Comparison of ENCODE assay signal across 14 cellular contexts in genomic region chr10:4316166-4316810, GRCh38.
A peak's percentile ranks its signal among the peaks of the same experiment; 100 is the strongest.
DNase-seq lines count a peak whose midpoint lies in the region; ATAC-seq and TF ChIP-seq lines count a peak whose summit lies in the region.
"Had no signal": no experiment of that assay in that cellular context is flagged by ENCODE, and none has a peak within 500 bp of the region (broad histone marks: within the 10 kb centered on the region; RNA-seq: fewer than 3 reads in every experiment).

No MANE protein-coding gene starts in this region.

- no peaks in the 10 kb centered on the region for H3K9me3 ChIP-seq in thoracic aorta

- peak overlapping the region; percentile 16 for H3K4me3 ChIP-seq in thoracic aorta

- DNase-seq in HFFc6 (peak; percentile 23), chondrocyte (ENCODE audit: low spot score) (no peak), islet precursor cell (peak; percentile 94), thoracic aorta (ENCODE audit: low spot score) (peak; percentile 19), AML-193 (lab: John Stamatoyannopoulos, UW) (no peak), RWPE1 (ENCODE audit: low spot score) (no peak)
- DNase-seq: activated CD4-positive, alpha-beta T cell treated with anti-CD3 and anti-CD28 coated beads for 4 hours; DND-41; stimulated activated CD4-positive, alpha-beta T cell treated with anti-CD3 and anti-CD28 coated beads, Interleukin-12 subunit alpha, Interleukin-12 subunit beta, amount 100 ng/mL, for 4 hours had no signal

- CTCF ChIA-PET in RWPE1 (lab: Yijun Ruan, JAX), result no interaction called here

- peak overlapping the region; percentile 76; the same call in 1 of the 2 replicates for H3K4me3 Mint-ChIP-seq in HFFc6
- H3K4me3 Mint-ChIP-seq in chondrocyte (ENCODE audit: unreplicated experiment), result peak overlapping the region; percentile 57
- H3K4me3 Mint-ChIP-seq: activated naive CD8-positive, alpha-beta T cell had no signal

- H3K4me1 Mint-ChIP-seq in HFFc6 (ENCODE audit: low read depth) (peaks cover 20% of the 10 kb centered on the region), chondrocyte (ENCODE audit: low read depth) (peaks cover 38% of the 10 kb centered on the region)

- peak; percentile 86 for ATAC-seq in thoracic aorta (ENCODE audit: insufficient number of reproducible peaks, low FRiP score, low read depth)
- no peak for ATAC-seq in HG03432 (IDR thresholded peaks at IDR 0.05; ENCODE audit: unreplicated experiment)
- ATAC-seq in GM19324 (IDR thresholded peaks at IDR 0.05; ENCODE audit: low FRiP score, unreplicated experiment), result no peak

- peak overlapping the region; percentile 68; the same call in 1 of the 2 replicates for H3K27ac Mint-ChIP-seq in HFFc6
- H3K27ac Mint-ChIP-seq in chondrocyte (ENCODE audit: unreplicated experiment), result peak overlapping the region; percentile 97
- H3K27ac Mint-ChIP-seq: activated naive CD8-positive, alpha-beta T cell had no signal

- peaks cover 14 to 31% of the 10 kb centered on the region in 2 donors for H3K4me1 ChIP-seq in thoracic aorta (ENCODE audit: control insufficient read depth in 1 of 2, low read depth in 2 of 2)

- POLR2A ChIA-PET in RWPE1 (lab: Yijun Ruan, JAX; ENCODE audit: low non-redundant PET), result no interaction called here

- H3K9me3 Mint-ChIP-seq in HFFc6, result no peaks in the 10 kb centered on the region
- no peaks in the 10 kb centered on the region for H3K9me3 Mint-ChIP-seq in chondrocyte (ENCODE audit: low read depth)

- no peaks in the 10 kb centered on the region for H3K36me3 Mint-ChIP-seq in HFFc6 (ENCODE audit: low read depth)
- H3K36me3 Mint-ChIP-seq in chondrocyte (ENCODE audit: low read depth), result no peaks in the 10 kb centered on the region
- H3K36me3 Mint-ChIP-seq: activated naive CD8-positive, alpha-beta T cell had no signal

- no peaks in the 10 kb centered on the region for H3K36me3 ChIP-seq in thoracic aorta

- H3K27ac ChIP-seq in thoracic aorta (peak overlapping the region; percentile 34 to 37), RWPE1 (no peak overlapping the region)
- H3K27ac ChIP-seq: epithelial cell of prostate, HL-60 had no signal

- no peaks in the 10 kb centered on the region for H3K27me3 ChIP-seq in thoracic aorta (replicated peaks; ENCODE audit: insufficient read depth)

- TF ChIP-seq CTCF in HFFc6 (IDR thresholded peaks at IDR 0.05) (no peak), chondrocyte (IDR thresholded peaks at IDR 0.05) (peak; percentile 75), thoracic aorta (IDR thresholded peaks at IDR 0.05) (no peak), RWPE1 (conservative IDR thresholded peaks at IDR 0.05; ENCODE audit: low read depth) (no peak)

- H3K27me3 Mint-ChIP-seq in HFFc6 (ENCODE audit: insufficient read depth) (peaks cover 1% of the 10 kb centered on the region; the same call in 1 of the 2 replicates), chondrocyte (ENCODE audit: low read depth) (no peaks in the 10 kb centered on the region)

Comparison
In these comparisons a context has a peak if more than half of its experiments do, and no peak if none do; other contexts are left out.
1. DNase-seq: peak in HFFc6 (single experiment), islet precursor cell (single experiment) and thoracic aorta (single experiment); none in chondrocyte (single experiment), AML-193 (0 of 2) and RWPE1 (single experiment).